28 cellular contexts compared by ENCODE assay signal in genomic region chr6:14704383-14705271, GRCh38.
DNase-seq lines count a peak whose midpoint lies in the region; TF ChIP-seq lines count a peak whose summit lies in the region.
"Had no signal": no experiment of that assay in that cellular context is flagged by ENCODE, and none has a peak within 500 bp of the region (broad histone marks: within the 10 kb centered on the region; RNA-seq: fewer than 3 reads in every experiment).

No MANE protein-coding gene starts in this region.

- H3K9ac ChIP-seq in GM23248, result peak overlapping the region; percentile 86
- H3K9ac ChIP-seq in adipocyte (ENCODE audit: low read length), result peak overlapping the region; percentile 78
- peak overlapping the region; percentile 88 for H3K9ac ChIP-seq in mesenchymal stem cell (ENCODE audit: low read length)
- H3K9ac ChIP-seq in neural progenitor cell, result no peak overlapping the region

- peaks cover 29% of the 10 kb centered on the region for H3F3A ChIP-seq in GM23248 (ENCODE audit: insufficient read depth)
- H3F3A ChIP-seq in neural progenitor cell (ENCODE audit: low read depth), result no peaks in the 10 kb centered on the region

- no peak overlapping the region for H4K91ac ChIP-seq in mesenchymal stem cell (ENCODE audit: low read length)

- H3K18ac ChIP-seq in mesenchymal stem cell (ENCODE audit: low read depth in 1 of 2, low read length in 2 of 2), result no peak overlapping the region

- H3K27me3 ChIP-seq in ACC112 (ENCODE audit: insufficient read depth, low read length), result no peaks in the 10 kb centered on the region
- no peaks in the 10 kb centered on the region for H3K27me3 ChIP-seq in GM23248 (replicated peaks; ENCODE audit: insufficient read depth)
- no peaks in the 10 kb centered on the region for H3K27me3 ChIP-seq in adipocyte (replicated peaks; ENCODE audit: control insufficient read depth, insufficient read depth, low read length)
- H3K27me3 ChIP-seq in mesenchymal stem cell (ENCODE audit: control insufficient read depth in 1 of 2, insufficient read depth in 1 of 2, low read length in 2 of 2), result no peaks in the 10 kb centered on the region
- H3K27me3 ChIP-seq in neural progenitor cell, result no peaks in the 10 kb centered on the region
- H3K27me3 ChIP-seq: pancreas, right atrium auricular region had no signal

- H3K4me3 ChIP-seq in ACC112 (ENCODE audit: low read depth, low read length) (no peak overlapping the region), GM23248 (no peak overlapping the region), adipocyte (ENCODE audit: low read length) (no peak overlapping the region), mesenchymal stem cell (ENCODE audit: insufficient read depth in 1 of 2, low read depth in 1 of 2, low read length in 2 of 2) (no peak overlapping the region), neural progenitor cell (no peak overlapping the region)
- H3K4me3 ChIP-seq: GM12878, HAP-1, pancreas, PC-9, right atrium auricular region had no signal

- H2AFZ ChIP-seq in ACC112 (ENCODE audit: low read length, unreplicated experiment) (no peak overlapping the region), GM23248 (peak overlapping the region; percentile 80), mesenchymal stem cell (ENCODE audit: low read depth, low read length) (no peak overlapping the region), neural progenitor cell (replicated peaks) (no peak overlapping the region)

- peaks cover 20% of the 10 kb centered on the region for H3K9me3 Mint-ChIP-seq in neural progenitor cell
- H3K9me3 Mint-ChIP-seq: CD4-positive, alpha-beta T cell; natural killer cell had no signal

- H3K4me2 ChIP-seq in GM23248 (ENCODE audit: unreplicated experiment) (no peak overlapping the region), mesenchymal stem cell (ENCODE audit: low read length, poor library complexity, severe bottlenecking) (no peak overlapping the region), neural progenitor cell (no peak overlapping the region)

- H3K27ac ChIP-seq in ACC112 (ENCODE audit: low read depth, low read length), result peak overlapping the region; percentile 96
- peak overlapping the region; percentile 99 for H3K27ac ChIP-seq in GM23248
- no peak overlapping the region for H3K27ac ChIP-seq in mesenchymal stem cell (ENCODE audit: low read length, poor library complexity, severe bottlenecking)
- no peak overlapping the region for H3K27ac ChIP-seq in neural progenitor cell
- H3K27ac ChIP-seq: pancreas, PC-9 had no signal

- H3K79me2 ChIP-seq in ACC112 (ENCODE audit: control insufficient read depth, insufficient read depth, low read length, unreplicated experiment) (no peaks in the 10 kb centered on the region), GM23248 (ENCODE audit: insufficient read depth) (no peaks in the 10 kb centered on the region), neural progenitor cell (ENCODE audit: low read depth) (no peaks in the 10 kb centered on the region)

- H2BK15ac ChIP-seq in mesenchymal stem cell (ENCODE audit: low read depth, poor library complexity, severe bottlenecking), result no peak overlapping the region

- H3K79me1 ChIP-seq in mesenchymal stem cell (replicated peaks; ENCODE audit: low read length, poor library complexity, severe bottlenecking), result no peaks in the 10 kb centered on the region

- H3K36me3 Mint-ChIP-seq in neural progenitor cell, result no peaks in the 10 kb centered on the region
- H3K36me3 Mint-ChIP-seq: brain, natural killer cell had no signal

- H3K4me1 Mint-ChIP-seq in neural progenitor cell, result peaks cover 13% of the 10 kb centered on the region

- H4K8ac ChIP-seq in mesenchymal stem cell (ENCODE audit: low read length), result no peak overlapping the region

- H2AK5ac ChIP-seq in mesenchymal stem cell (ENCODE audit: low read length, severe bottlenecking), result no peak overlapping the region

- no peak overlapping the region for H3K4ac ChIP-seq in mesenchymal stem cell (ENCODE audit: low read depth in 1 of 2, low read length in 2 of 2)

- no peak overlapping the region for H3K23ac ChIP-seq in mesenchymal stem cell (ENCODE audit: low read length in 2 of 2)

- H3K4me1 ChIP-seq in ACC112 (ENCODE audit: control insufficient read depth, insufficient read depth, low read length, unreplicated experiment), result peaks cover 37% of the 10 kb centered on the region
- peaks cover 39% of the 10 kb centered on the region for H3K4me1 ChIP-seq in GM23248 (ENCODE audit: insufficient read depth)
- H3K4me1 ChIP-seq in adipocyte (ENCODE audit: control insufficient read depth, insufficient read depth, low read length), result peaks cover 57% of the 10 kb centered on the region
- peaks cover 3% of the 10 kb centered on the region for H3K4me1 ChIP-seq in mesenchymal stem cell (ENCODE audit: control insufficient read depth, insufficient read depth, low read depth, low read length)
- no peaks in the 10 kb centered on the region for H3K4me1 ChIP-seq in neural progenitor cell
- H3K4me1 ChIP-seq: HAP-1, pancreas had no signal

- H3K9me2 ChIP-seq in GM23248 (ENCODE audit: insufficient read depth), result no peaks in the 10 kb centered on the region

- H3K36me3 ChIP-seq in ACC112 (ENCODE audit: insufficient read depth, low read length), result no peaks in the 10 kb centered on the region
- H3K36me3 ChIP-seq in GM23248 (ENCODE audit: low read depth), result no peaks in the 10 kb centered on the region
- no peaks in the 10 kb centered on the region for H3K36me3 ChIP-seq in adipocyte (ENCODE audit: control insufficient read depth, insufficient read depth, low read length, severe bottlenecking)
- no peaks in the 10 kb centered on the region for H3K36me3 ChIP-seq in mesenchymal stem cell (ENCODE audit: control insufficient read depth in 1 of 2, insufficient read depth in 2 of 2, low read depth in 1 of 2, low read length in 2 of 2)
- no peaks in the 10 kb centered on the region for H3K36me3 ChIP-seq in neural progenitor cell
- H3K36me3 ChIP-seq: HAP-1, pancreas, right atrium auricular region had no signal

- TF ChIP-seq CTCF in neural progenitor cell (IDR thresholded peaks at IDR 0.05), result no peak

- H2BK5ac ChIP-seq in mesenchymal stem cell (ENCODE audit: low read depth, low read length, poor library complexity, severe bottlenecking), result no peak overlapping the region

- 39 to 40% methylated on average over 10 of the region's 10 CpGs for WGBS in GM23248 (ENCODE audit: low coverage in 1 of 2, low lambda C conversion rate in 2 of 2, missing lambda C conversion rate in 2 of 2), 2 experiments
- WGBS in mesenchymal stem cell, result 98% methylated on average over 10 of the region's 10 CpGs

- no peak overlapping the region for H3K4me3 Mint-ChIP-seq in neural progenitor cell
- H3K4me3 Mint-ChIP-seq: activated naive CD8-positive, alpha-beta T cell treated with anti-CD3 and anti-CD28 coated beads, Interleukin-2, amount 10 ng/mL, durations not matched to agents 7 days and 5 days; brain; CD4-positive, alpha-beta T cell; natural killer cell had no signal

- H3K27me3 Mint-ChIP-seq in neural progenitor cell (ENCODE audit: insufficient read depth, low read depth), result peaks cover 8% of the 10 kb centered on the region
- H3K27me3 Mint-ChIP-seq: activated naive CD8-positive, alpha-beta T cell treated with anti-CD3 and anti-CD28 coated beads, Interleukin-2, amount 10 ng/mL, durations not matched to agents 7 days and 5 days; CD4-positive, alpha-beta T cell had no signal

- in situ Hi-C loops in GM23248 (cut with MboI), result no loop called here

- no peak overlapping the region for H3K27ac Mint-ChIP-seq in neural progenitor cell
- H3K27ac Mint-ChIP-seq: activated naive CD8-positive, alpha-beta T cell treated with anti-CD3 and anti-CD28 coated beads, Interleukin-2, amount 10 ng/mL, durations not matched to agents 7 days and 5 days; brain; CD4-positive, alpha-beta T cell; natural killer cell had no signal

- DNase-seq in GM23248 (peak; percentile 24), adipocyte (ENCODE audit: low read depth) (peak; percentile 26), mesenchymal stem cell (no peak), glomerular visceral epithelial cell (ENCODE audit: extremely low spot score) (no peak), KG1 (lab: John Stamatoyannopoulos, UW) (no peak), neural progenitor cell (ENCODE audit: low spot score) (no peak)
- DNase-seq: activated CD4-positive, alpha-beta T cell treated with anti-CD3 and anti-CD28 coated beads, Interleukin-2, amount 50 U/mL, for 1 hour; activated CD8-positive, alpha-beta memory T cell treated with anti-CD3 and anti-CD28 coated beads, Interleukin-2, amount 50 U/mL, for 4 hours; activated effector memory CD4-positive, alpha-beta T cell treated with Interleukin-2 at 50 U/mL for 16 hours; activated naive CD8-positive, alpha-beta T cell treated with anti-CD3 and anti-CD28 coated beads, Interleukin-2, amount 10 ng/mL, durations not matched to agents 7 days and 5 days; CD4-positive, alpha-beta T cell; effector CD8-positive, alpha-beta T cell; erythroblast; KBM-7; left colon; natural killer cell; NCI-H1092; NCI-H1930; NCI-H226; NCI-H774; pancreas; PC-9; SIG-M5 had no signal

- no peaks in the 10 kb centered on the region for H3K9me3 ChIP-seq in GM23248 (ENCODE audit: low read depth)
- no peaks in the 10 kb centered on the region for H3K9me3 ChIP-seq in adipocyte (ENCODE audit: control insufficient read depth, low read length)
- no peaks in the 10 kb centered on the region for H3K9me3 ChIP-seq in mesenchymal stem cell (ENCODE audit: control insufficient read depth, low read length)
- H3K9me3 ChIP-seq in neural progenitor cell (ENCODE audit: low read depth), result no peaks in the 10 kb centered on the region
- H3K9me3 ChIP-seq: HAP-1, pancreas, right atrium auricular region had no signal

- H3K14ac ChIP-seq in mesenchymal stem cell (ENCODE audit: low read length in 2 of 2), result no peak overlapping the region

- no peak overlapping the region for H2BK12ac ChIP-seq in mesenchymal stem cell (ENCODE audit: low read length in 2 of 2)

- H2BK120ac ChIP-seq in mesenchymal stem cell (ENCODE audit: low read depth, low read length), result no peak overlapping the region

- H4K20me1 ChIP-seq in GM23248 (ENCODE audit: insufficient read depth) (no peaks in the 10 kb centered on the region), neural progenitor cell (ENCODE audit: low read depth) (no peaks in the 10 kb centered on the region)

Comparison
In these comparisons a context has a peak if more than half of its experiments do, and no peak if none do; other contexts are left out.
1. H3K27ac ChIP-seq: peak in ACC112 (single experiment) and GM23248 (single experiment); none in mesenchymal stem cell (single experiment) and neural progenitor cell (single experiment).
2. DNase-seq: peak in GM23248 (single experiment) and adipocyte (single experiment); none in mesenchymal stem cell (single experiment), glomerular visceral epithelial cell (single experiment), KG1 (single experiment) and neural progenitor cell (single experiment).